ENCODE assay signal across 8 cellular contexts in the genomic region with DNA sequence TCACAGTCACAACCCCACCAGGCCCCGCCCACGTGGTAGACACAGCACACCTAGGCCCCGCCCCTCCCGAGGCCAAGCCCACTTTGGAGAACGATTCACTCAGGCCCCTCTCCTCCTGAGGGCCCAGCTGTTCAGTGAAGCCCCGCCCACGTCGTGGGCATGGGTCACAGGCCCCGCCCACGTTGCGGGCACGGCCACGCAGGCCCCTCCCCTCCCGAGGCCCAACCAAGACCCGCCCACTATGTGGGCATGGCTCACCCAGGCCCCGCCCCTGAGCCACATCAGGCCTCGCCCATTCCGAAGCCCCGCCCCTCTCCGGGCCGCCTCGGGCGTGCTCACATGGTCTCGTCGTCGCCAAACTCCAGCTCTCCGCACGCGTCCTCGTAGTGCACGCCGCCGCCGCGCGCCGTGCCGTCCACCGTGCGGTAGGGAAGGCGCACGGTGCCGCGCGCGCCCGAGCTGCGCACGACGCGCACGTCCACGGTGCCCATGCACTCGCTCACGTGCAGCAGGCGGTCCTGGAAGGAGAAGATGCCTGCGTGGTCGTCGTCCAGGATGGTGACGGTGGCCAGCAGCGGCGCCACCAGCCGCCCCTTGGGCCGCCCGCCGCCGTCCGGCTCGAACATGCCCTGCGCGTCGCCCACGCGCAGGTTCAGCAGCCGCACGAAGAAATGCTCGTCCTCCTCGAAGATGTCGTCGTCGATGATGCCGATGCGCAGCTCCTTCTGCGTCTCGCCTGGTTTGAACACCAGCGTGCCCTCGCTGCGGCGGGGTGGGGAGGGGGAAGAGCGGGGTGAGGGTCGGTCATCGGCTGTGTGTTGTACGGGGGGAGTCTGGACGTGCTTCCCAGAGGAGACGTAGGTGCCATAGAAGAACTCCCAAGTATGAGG. TPM values are rescaled to one million over a fixed set of nuclear protein-coding genes. Genes with fewer than 3 reads are reported as not detected.
DNase-seq lines count a peak whose midpoint lies in the region; TF ChIP-seq lines count a peak whose summit lies in the region.

No MANE protein-coding gene starts in this region.

- H3K4me3 Mint-ChIP-seq in CD14-positive monocyte: peak overlapping the region in 1 of 2 donors; percentile 84

- H3K27me3 Mint-ChIP-seq in CD14-positive monocyte (ENCODE audit: low read depth in 3 of 3): peaks cover 77 to 91% (median 85%) of the 10 kb centered on the region in 3 donors

- H3K9me3 Mint-ChIP-seq in CD14-positive monocyte: peaks cover 13 to 27% (median 22%) of the 10 kb centered on the region in 7 donors

- peaks cover 19% of the 10 kb centered on the region for H3K4me1 Mint-ChIP-seq in CD14-positive monocyte

- H3K36me3 Mint-ChIP-seq in CD14-positive monocyte: peaks cover 6 to 12% of the 10 kb centered on the region in 2 donors

- no peak for TF ChIP-seq CTCF in CD14-positive monocyte (IDR thresholded peaks at IDR 0.05)

- DNase-seq in GM03348 (ENCODE audit: low spot score) (peak; percentile 70), OCI-M2 (lab: John Stamatoyannopoulos, UW; ENCODE audit: unreplicated experiment) (peak; percentile 97), glomerular visceral epithelial cell (ENCODE audit: extremely low spot score) (peak; percentile 24), pons (ENCODE audit: low spot score) (peak; percentile 54), NCI-H524 treated with DMSO at 0.1 percent for 48 hours (lab: John Stamatoyannopoulos, UW) (no peak), CD14-positive monocyte (ENCODE audit: low spot score) (no peak), NCI-H2171 treated with DMSO at 0.1 percent for 48 hours (lab: John Stamatoyannopoulos, UW) (no peak)
- DNase-seq in activated naive CD4-positive, alpha-beta T cell (lab: John Stamatoyannopoulos, UW): peak in 3 of 4 experiments; percentile 25 to 42 (median 34)

- intact Hi-C loops in CD14-positive monocyte (cut with micrococcal nuclease): no loop called here

- no peak overlapping the region for H3K27ac Mint-ChIP-seq in CD14-positive monocyte

RNA-seq across cellular contexts. Expression of gene SLC8A2, which starts 24.0 kb away (rescaled TPM):
- polyA plus RNA-seq in CD14-positive monocyte: not detected

RNA-seq across cellular contexts. Expression of gene MEIS3, which starts 28.4 kb away (rescaled TPM):
- not detected for polyA plus RNA-seq in CD14-positive monocyte

RNA-seq across cellular contexts. Expression of gene KPTN, which starts 36.3 kb away (rescaled TPM):
- 1 to 10 TPM; 9.5 to 9.7 TPM for polyA plus RNA-seq in CD14-positive monocyte

Comparison
In these comparisons a context has a peak if more than half of its experiments do, and no peak if none do; other contexts are left out.
1. DNase-seq: peak in GM03348 (single experiment), OCI-M2 (single experiment), activated naive CD4-positive, alpha-beta T cell (3 of 4), glomerular visceral epithelial cell (single experiment) and pons (single experiment); none in NCI-H524 treated with DMSO at 0.1 percent for 48 hours (single experiment), CD14-positive monocyte (single experiment) and NCI-H2171 treated with DMSO at 0.1 percent for 48 hours (single experiment).